ENCODE assay signal across 1 cellular context in the genomic region with DNA sequence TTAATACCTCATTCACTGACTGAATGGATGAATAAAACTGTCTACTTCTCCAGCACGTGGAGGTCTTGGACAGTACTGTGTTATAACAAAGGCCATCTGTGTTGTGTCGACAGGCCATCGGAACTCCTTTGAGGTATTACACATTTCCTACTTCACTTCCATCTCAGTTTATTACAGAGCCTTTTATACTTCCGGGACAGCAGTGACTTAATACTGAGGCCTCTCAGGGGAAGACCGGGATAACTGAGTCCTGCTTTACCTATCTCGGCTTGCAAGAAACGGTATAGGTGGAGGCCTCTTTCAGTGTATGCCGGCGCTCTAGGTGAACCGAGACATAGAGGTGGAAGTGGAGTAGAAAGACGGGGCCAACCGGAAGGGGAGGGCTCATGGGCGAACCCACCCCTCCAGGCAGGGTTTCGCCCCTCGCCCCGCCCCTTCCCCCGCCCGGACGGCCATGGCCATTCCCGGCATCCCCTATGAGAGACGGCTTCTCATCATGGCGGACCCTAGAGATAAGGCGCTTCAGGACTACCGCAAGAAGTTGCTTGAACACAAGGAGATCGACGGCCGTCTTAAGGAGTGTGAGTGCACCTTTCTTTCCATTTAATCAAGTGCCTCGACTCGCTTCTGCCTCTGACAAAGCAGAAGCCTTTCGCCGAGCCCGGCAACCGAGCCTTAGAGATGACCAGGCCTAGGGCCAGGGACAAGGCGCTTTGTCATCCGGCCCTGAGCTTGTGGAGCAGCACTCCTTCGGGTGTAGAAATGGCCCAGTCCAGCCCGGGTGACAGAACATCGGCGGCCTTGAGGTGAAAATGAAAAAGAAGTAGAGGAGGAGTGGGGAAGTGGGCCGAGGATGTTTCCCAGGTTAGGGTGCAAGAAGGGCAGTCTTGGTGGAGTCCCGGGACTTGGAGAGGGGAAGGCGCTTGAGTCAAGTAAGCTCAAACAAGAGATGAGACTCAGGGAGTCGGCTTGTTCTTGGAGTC.
TF ChIP-seq lines count a peak whose summit lies in the region.

A gene (plus strand): TSS at position 477 of the 983 bp plus-strand sequence. CDS start 20 bp downstream, at position 497.

TF ChIP-seq in GM12878, 131 proteins besides CTCF, POLR2A, EP300 and RAD21 (continued from another document and continues in another):
- TF ChIP-seq, protein P1, sequence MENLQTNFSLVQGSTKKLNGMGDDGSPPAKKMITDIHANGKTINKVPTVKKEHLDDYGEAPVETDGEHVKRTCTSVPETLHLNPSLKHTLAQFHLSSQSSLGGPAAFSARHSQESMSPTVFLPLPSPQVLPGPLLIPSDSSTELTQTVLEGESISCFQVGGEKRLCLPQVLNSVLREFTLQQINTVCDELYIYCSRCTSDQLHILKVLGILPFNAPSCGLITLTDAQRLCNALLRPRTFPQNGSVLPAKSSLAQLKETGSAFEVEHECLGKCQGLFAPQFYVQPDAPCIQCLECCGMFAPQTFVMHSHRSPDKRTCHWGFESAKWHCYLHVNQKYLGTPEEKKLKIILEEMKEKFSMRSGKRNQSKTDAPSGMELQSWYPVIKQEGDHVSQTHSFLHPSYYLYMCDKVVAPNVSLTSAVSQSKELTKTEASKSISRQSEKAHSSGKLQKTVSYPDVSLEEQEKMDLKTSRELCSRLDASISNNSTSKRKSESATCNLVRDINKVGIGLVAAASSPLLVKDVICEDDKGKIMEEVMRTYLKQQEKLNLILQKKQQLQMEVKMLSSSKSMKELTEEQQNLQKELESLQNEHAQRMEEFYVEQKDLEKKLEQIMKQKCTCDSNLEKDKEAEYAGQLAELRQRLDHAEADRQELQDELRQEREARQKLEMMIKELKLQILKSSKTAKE (IDR thresholded peaks at IDR 0.05; ENCODE audit: low read depth, poor library complexity, severe bottlenecking) = peak; percentile 37
- peak; percentile 89 for TF ChIP-seq POLR2AphosphoS5 (IDR thresholded peaks at IDR 0.05; ENCODE audit: low read length)
- TF ChIP-seq RUNX3 (IDR thresholded peaks at IDR 0.05; ENCODE audit: low read length) = peak; percentile 50; the same call in 1 of the 2 replicates
- peak; percentile 51; the same call in 1 of the 2 replicates for TF ChIP-seq RB1 (IDR thresholded peaks at IDR 0.05; ENCODE audit: borderline replicate concordance)
- TF ChIP-seq IKZF1 (conservative IDR thresholded peaks at IDR 0.05) = peak; percentile 38; the same call in 1 of the 2 replicates
- TF ChIP-seq WRNIP1 (IDR thresholded peaks at IDR 0.05; ENCODE audit: borderline replicate concordance, low read depth, low read length) = no peak
- TF ChIP-seq, protein P2, sequence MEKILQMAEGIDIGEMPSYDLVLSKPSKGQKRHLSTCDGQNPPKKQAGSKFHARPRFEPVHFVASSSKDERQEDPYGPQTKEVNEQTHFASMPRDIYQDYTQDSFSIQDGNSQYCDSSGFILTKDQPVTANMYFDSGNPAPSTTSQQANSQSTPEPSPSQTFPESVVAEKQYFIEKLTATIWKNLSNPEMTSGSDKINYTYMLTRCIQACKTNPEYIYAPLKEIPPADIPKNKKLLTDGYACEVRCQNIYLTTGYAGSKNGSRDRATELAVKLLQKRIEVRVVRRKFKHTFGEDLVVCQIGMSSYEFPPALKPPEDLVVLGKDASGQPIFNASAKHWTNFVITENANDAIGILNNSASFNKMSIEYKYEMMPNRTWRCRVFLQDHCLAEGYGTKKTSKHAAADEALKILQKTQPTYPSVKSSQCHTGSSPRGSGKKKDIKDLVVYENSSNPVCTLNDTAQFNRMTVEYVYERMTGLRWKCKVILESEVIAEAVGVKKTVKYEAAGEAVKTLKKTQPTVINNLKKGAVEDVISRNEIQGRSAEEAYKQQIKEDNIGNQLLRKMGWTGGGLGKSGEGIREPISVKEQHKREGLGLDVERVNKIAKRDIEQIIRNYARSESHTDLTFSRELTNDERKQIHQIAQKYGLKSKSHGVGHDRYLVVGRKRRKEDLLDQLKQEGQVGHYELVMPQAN (conservative IDR thresholded peaks at IDR 0.05) = peak; percentile 64
- peak; percentile 84 for TF ChIP-seq SIN3A (IDR thresholded peaks at IDR 0.05; ENCODE audit: low read depth, low read length)
- TF ChIP-seq, protein P3, sequence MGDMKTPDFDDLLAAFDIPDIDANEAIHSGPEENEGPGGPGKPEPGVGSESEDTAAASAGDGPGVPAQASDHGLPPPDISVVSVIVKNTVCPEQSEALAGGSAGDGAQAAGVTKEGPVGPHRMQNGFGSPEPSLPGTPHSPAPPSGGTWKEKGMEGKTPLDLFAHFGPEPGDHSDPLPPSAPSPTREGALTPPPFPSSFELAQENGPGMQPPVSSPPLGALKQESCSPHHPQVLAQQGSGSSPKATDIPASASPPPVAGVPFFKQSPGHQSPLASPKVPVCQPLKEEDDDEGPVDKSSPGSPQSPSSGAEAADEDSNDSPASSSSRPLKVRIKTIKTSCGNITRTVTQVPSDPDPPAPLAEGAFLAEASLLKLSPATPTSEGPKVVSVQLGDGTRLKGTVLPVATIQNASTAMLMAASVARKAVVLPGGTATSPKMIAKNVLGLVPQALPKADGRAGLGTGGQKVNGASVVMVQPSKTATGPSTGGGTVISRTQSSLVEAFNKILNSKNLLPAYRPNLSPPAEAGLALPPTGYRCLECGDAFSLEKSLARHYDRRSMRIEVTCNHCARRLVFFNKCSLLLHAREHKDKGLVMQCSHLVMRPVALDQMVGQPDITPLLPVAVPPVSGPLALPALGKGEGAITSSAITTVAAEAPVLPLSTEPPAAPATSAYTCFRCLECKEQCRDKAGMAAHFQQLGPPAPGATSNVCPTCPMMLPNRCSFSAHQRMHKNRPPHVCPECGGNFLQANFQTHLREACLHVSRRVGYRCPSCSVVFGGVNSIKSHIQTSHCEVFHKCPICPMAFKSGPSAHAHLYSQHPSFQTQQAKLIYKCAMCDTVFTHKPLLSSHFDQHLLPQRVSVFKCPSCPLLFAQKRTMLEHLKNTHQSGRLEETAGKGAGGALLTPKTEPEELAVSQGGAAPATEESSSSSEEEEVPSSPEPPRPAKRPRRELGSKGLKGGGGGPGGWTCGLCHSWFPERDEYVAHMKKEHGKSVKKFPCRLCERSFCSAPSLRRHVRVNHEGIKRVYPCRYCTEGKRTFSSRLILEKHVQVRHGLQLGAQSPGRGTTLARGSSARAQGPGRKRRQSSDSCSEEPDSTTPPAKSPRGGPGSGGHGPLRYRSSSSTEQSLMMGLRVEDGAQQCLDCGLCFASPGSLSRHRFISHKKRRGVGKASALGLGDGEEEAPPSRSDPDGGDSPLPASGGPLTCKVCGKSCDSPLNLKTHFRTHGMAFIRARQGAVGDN (IDR thresholded peaks at IDR 0.05) = 0 out of 2 replicates have a peak, but pooled peaks have one; percentile 43
- TF ChIP-seq, protein P4, sequence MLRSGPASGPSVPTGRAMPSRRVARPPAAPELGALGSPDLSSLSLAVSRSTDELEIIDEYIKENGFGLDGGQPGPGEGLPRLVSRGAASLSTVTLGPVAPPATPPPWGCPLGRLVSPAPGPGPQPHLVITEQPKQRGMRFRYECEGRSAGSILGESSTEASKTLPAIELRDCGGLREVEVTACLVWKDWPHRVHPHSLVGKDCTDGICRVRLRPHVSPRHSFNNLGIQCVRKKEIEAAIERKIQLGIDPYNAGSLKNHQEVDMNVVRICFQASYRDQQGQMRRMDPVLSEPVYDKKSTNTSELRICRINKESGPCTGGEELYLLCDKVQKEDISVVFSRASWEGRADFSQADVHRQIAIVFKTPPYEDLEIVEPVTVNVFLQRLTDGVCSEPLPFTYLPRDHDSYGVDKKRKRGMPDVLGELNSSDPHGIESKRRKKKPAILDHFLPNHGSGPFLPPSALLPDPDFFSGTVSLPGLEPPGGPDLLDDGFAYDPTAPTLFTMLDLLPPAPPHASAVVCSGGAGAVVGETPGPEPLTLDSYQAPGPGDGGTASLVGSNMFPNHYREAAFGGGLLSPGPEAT (IDR thresholded peaks at IDR 0.05; ENCODE audit: low read depth) = peak; percentile 91
- peak; percentile 90 for TF ChIP-seq POLR2AphosphoS2 (IDR thresholded peaks at IDR 0.05; ENCODE audit: low read depth, low read length)
- TF ChIP-seq SPI1 (IDR thresholded peaks at IDR 0.05; ENCODE audit: borderline replicate concordance, insufficient read depth, low read depth, low read length) = peak; percentile 37; the same call in 1 of the 2 replicates
- peak; percentile 56; the same call in 2 of the 3 replicates for TF ChIP-seq POU2F2 (IDR thresholded peaks at IDR 0.05; ENCODE audit: borderline replicate concordance, low read depth, low read length)
- TF ChIP-seq, protein P5, sequence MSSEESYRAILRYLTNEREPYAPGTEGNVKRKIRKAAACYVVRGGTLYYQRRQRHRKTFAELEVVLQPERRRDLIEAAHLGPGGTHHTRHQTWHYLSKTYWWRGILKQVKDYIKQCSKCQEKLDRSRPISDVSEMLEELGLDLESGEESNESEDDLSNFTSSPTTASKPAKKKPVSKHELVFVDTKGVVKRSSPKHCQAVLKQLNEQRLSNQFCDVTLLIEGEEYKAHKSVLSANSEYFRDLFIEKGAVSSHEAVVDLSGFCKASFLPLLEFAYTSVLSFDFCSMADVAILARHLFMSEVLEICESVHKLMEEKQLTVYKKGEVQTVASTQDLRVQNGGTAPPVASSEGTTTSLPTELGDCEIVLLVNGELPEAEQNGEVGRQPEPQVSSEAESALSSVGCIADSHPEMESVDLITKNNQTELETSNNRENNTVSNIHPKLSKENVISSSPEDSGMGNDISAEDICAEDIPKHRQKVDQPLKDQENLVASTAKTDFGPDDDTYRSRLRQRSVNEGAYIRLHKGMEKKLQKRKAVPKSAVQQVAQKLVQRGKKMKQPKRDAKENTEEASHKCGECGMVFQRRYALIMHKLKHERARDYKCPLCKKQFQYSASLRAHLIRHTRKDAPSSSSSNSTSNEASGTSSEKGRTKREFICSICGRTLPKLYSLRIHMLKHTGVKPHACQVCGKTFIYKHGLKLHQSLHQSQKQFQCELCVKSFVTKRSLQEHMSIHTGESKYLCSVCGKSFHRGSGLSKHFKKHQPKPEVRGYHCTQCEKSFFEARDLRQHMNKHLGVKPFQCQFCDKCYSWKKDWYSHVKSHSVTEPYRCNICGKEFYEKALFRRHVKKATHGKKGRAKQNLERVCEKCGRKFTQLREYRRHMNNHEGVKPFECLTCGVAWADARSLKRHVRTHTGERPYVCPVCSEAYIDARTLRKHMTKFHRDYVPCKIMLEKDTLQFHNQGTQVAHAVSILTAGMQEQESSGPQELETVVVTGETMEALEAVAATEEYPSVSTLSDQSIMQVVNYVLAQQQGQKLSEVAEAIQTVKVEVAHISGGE (CRISPR knock-in tag; IDR thresholded peaks at IDR 0.05) = no peak
- TF ChIP-seq, protein P6, sequence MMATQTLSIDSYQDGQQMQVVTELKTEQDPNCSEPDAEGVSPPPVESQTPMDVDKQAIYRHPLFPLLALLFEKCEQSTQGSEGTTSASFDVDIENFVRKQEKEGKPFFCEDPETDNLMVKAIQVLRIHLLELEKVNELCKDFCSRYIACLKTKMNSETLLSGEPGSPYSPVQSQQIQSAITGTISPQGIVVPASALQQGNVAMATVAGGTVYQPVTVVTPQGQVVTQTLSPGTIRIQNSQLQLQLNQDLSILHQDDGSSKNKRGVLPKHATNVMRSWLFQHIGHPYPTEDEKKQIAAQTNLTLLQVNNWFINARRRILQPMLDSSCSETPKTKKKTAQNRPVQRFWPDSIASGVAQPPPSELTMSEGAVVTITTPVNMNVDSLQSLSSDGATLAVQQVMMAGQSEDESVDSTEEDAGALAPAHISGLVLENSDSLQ (IDR thresholded peaks at IDR 0.05) = peak; percentile 55
- TF ChIP-seq BHLHE40 (IDR thresholded peaks at IDR 0.05; ENCODE audit: borderline replicate concordance in 1 of 2, low read depth in 2 of 2, low read length in 1 of 2) = peak in 1 of 2 experiments; percentile 5; a peak in 1 of 4 replicates
- TF ChIP-seq, protein P7, sequence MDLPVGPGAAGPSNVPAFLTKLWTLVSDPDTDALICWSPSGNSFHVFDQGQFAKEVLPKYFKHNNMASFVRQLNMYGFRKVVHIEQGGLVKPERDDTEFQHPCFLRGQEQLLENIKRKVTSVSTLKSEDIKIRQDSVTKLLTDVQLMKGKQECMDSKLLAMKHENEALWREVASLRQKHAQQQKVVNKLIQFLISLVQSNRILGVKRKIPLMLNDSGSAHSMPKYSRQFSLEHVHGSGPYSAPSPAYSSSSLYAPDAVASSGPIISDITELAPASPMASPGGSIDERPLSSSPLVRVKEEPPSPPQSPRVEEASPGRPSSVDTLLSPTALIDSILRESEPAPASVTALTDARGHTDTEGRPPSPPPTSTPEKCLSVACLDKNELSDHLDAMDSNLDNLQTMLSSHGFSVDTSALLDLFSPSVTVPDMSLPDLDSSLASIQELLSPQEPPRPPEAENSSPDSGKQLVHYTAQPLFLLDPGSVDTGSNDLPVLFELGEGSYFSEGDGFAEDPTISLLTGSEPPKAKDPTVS (IDR thresholded peaks at IDR 0.05; ENCODE audit: low read depth, low read length) = no peak
- TF ChIP-seq SRF (IDR thresholded peaks at IDR 0.05; ENCODE audit: low read depth in 2 of 2, low read length in 2 of 2) = 0 out of 4 replicates have a peak, but pooled peaks of 1 of the 2 experiments have one; percentile 57
- TF ChIP-seq, protein P8, sequence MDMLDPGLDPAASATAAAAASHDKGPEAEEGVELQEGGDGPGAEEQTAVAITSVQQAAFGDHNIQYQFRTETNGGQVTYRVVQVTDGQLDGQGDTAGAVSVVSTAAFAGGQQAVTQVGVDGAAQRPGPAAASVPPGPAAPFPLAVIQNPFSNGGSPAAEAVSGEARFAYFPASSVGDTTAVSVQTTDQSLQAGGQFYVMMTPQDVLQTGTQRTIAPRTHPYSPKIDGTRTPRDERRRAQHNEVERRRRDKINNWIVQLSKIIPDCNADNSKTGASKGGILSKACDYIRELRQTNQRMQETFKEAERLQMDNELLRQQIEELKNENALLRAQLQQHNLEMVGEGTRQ (IDR thresholded peaks at IDR 0.05; ENCODE audit: borderline replicate concordance, low read depth, low read length) = no peak
- TF ChIP-seq CEBPB (IDR thresholded peaks at IDR 0.05; ENCODE audit: borderline replicate concordance in 1 of 2, low read depth in 2 of 2, low read length in 2 of 2) = no peak
- peak; percentile 41 for TF ChIP-seq SP1 (IDR thresholded peaks at IDR 0.05; ENCODE audit: low read depth, low read length)
- TF ChIP-seq, protein P9, sequence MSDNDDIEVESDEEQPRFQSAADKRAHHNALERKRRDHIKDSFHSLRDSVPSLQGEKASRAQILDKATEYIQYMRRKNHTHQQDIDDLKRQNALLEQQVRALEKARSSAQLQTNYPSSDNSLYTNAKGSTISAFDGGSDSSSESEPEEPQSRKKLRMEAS (IDR thresholded peaks at IDR 0.05; ENCODE audit: low read depth, low read length) = peak; percentile 27; the same call in 1 of the 2 replicates
- no peak for TF ChIP-seq CBX5 (IDR thresholded peaks at IDR 0.05; ENCODE audit: low read depth)
- peak; percentile 78 for TF ChIP-seq GABPA (IDR thresholded peaks at IDR 0.05; ENCODE audit: low read depth)
- peak; percentile 98 for TF ChIP-seq YY1 (IDR thresholded peaks at IDR 0.05; ENCODE audit: low read depth, low read length)
- TF ChIP-seq, protein P10, sequence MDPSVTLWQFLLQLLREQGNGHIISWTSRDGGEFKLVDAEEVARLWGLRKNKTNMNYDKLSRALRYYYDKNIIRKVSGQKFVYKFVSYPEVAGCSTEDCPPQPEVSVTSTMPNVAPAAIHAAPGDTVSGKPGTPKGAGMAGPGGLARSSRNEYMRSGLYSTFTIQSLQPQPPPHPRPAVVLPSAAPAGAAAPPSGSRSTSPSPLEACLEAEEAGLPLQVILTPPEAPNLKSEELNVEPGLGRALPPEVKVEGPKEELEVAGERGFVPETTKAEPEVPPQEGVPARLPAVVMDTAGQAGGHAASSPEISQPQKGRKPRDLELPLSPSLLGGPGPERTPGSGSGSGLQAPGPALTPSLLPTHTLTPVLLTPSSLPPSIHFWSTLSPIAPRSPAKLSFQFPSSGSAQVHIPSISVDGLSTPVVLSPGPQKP (IDR thresholded peaks at IDR 0.05; ENCODE audit: low read depth, low read length) = peak; percentile 17; the same call in 1 of the 2 replicates
- TF ChIP-seq MXI1 (IDR thresholded peaks at IDR 0.05; ENCODE audit: low read depth, low read length) = 0 out of 2 replicates have a peak, but pooled peaks have one; percentile 58
- TF ChIP-seq PAX8 (IDR thresholded peaks at IDR 0.05) = no peak
- peak; percentile 26; the same call in 1 of the 2 replicates for TF ChIP-seq HCFC1 (IDR thresholded peaks at IDR 0.05; ENCODE audit: low read length)
- TF ChIP-seq SMC3 (IDR thresholded peaks at IDR 0.05; ENCODE audit: borderline replicate concordance, low read length) = no peak
- TF ChIP-seq NR2C1 (IDR thresholded peaks at IDR 0.05) = peak; percentile 61
- TF ChIP-seq PML (IDR thresholded peaks at IDR 0.05; ENCODE audit: low read length) = peak; percentile 90; the same call in 1 of the 2 replicates
